Comparison of ENCODE assay signal across 11 cellular contexts in the genomic region with DNA sequence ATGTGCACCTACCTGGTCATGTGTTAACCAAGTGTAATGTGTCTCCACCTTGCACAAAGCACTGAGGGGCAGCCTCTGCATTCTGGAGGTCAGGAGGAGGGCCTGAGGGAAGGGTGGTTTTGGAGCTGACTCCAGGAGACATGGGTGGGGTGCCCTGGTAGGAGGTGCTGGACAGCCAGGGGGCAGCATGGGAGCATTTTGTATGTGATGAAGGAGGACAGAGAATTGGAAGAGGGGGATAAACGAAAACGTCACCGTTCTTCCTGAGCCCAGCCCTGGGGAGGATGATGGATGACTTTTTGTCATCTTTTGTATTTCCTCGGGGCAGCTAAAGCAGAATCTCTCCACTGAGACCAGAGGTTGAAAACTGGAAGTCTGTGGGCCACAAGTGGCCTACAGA.
A peak's percentile ranks its signal among the peaks of the same experiment; 100 is the strongest.
DNase-seq lines count a peak whose midpoint lies in the region; ATAC-seq and TF ChIP-seq lines count a peak whose summit lies in the region.
"Had no signal": no experiment of that assay in that cellular context is flagged by ENCODE, and none has a peak within 500 bp of the region (broad histone marks: within the 10 kb centered on the region; RNA-seq: fewer than 3 reads in every experiment).

No MANE protein-coding gene starts in this region.

- no peaks in the 10 kb centered on the region for H3K9me3 Mint-ChIP-seq in activated T-helper 1 cell treated with anti-CD3 and anti-CD28 coated beads, Interleukin-12 subunit alpha, Interleukin-12 subunit beta, Interleukin-2, Interleukin-4 antibody, amounts not matched to agents 30 ng/mL and 10 ng/mL and 1 ng/mL, durations not matched to agents 14 hours and 24 hours and 36 hours
- H3K9me3 Mint-ChIP-seq: stimulated activated effector memory CD8-positive, alpha-beta T cell treated with anti-CD3 and anti-CD28 coated beads, Interleukin-12 subunit alpha, Interleukin-12 subunit beta, amount 100 ng/mL, for 72 hours had no signal

- peak; percentile 10 for DNase-seq in Caki2 (ENCODE audit: low read depth)
- peak; percentile 37 for DNase-seq in HuH-7 (ENCODE audit: low spot score)
- DNase-seq in colonic mucosa = peak; percentile 42
- DNase-seq in mesendoderm = peak; percentile 64
- no peak for DNase-seq in activated T-helper 1 cell treated with anti-CD3 and anti-CD28 coated beads, Interleukin-12 subunit alpha, Interleukin-12 subunit beta, Interleukin-2, Interleukin-4 antibody, amounts not matched to agents 30 ng/mL and 10 ng/mL and 1 ng/mL, durations not matched to agents 14 hours and 24 hours and 36 hours (ENCODE audit: low spot score)
- DNase-seq in activated gamma-delta T cell (lab: John Stamatoyannopoulos, UW) = no peak
- DNase-seq: activated T-cell treated with anti-CD3 and anti-CD28 coated beads, Interleukin-2, amount 50 U/mL, for 48 hours had no signal

- H3K36me3 ChIP-seq in colonic mucosa (no peaks in the 10 kb centered on the region), mesendoderm (ENCODE audit: control insufficient read depth, insufficient read depth, low read length) (no peaks in the 10 kb centered on the region)
- H3K36me3 ChIP-seq: prostate gland had no signal

- TF ChIP-seq CTCF in colonic mucosa (IDR thresholded peaks at IDR 0.05) = peak; percentile 15

- H3K9me3 ChIP-seq in colonic mucosa = no peaks in the 10 kb centered on the region
- H3K9me3 ChIP-seq: prostate gland had no signal

- no peak overlapping the region for H3K18ac ChIP-seq in mesendoderm (ENCODE audit: low read length)

- H3K79me2 ChIP-seq in mesendoderm (ENCODE audit: control insufficient read depth, insufficient read depth, low read length) = no peaks in the 10 kb centered on the region

- no peak overlapping the region for H3K27ac Mint-ChIP-seq in activated T-helper 1 cell treated with anti-CD3 and anti-CD28 coated beads, Interleukin-12 subunit alpha, Interleukin-12 subunit beta, Interleukin-2, Interleukin-4 antibody, amounts not matched to agents 30 ng/mL and 10 ng/mL and 1 ng/mL, durations not matched to agents 14 hours and 24 hours and 36 hours
- H3K27ac Mint-ChIP-seq: stimulated activated effector memory CD8-positive, alpha-beta T cell treated with anti-CD3 and anti-CD28 coated beads, Interleukin-12 subunit alpha, Interleukin-12 subunit beta, amount 100 ng/mL, for 72 hours had no signal

- H2BK5ac ChIP-seq in mesendoderm (ENCODE audit: low read length) = no peak overlapping the region

- in situ Hi-C loops in Caki2 (cut with HindIII; ENCODE audit: low pct_unique_long_range_greater_than_20kb, low sequenced_read_pairs) = no loop called here

- H3K4me1 ChIP-seq in colonic mucosa (no peaks in the 10 kb centered on the region), mesendoderm (ENCODE audit: control insufficient read depth, low read depth, low read length) (no peaks in the 10 kb centered on the region)
- H3K4me1 ChIP-seq: prostate gland had no signal

- H3K4me3 ChIP-seq in colonic mucosa = no peak overlapping the region
- no peak overlapping the region for H3K4me3 ChIP-seq in mesendoderm (ENCODE audit: low read length)
- H3K4me3 ChIP-seq: prostate gland had no signal

- H3K23ac ChIP-seq in mesendoderm (ENCODE audit: low read length) = no peak overlapping the region

- no peak overlapping the region for H2AK5ac ChIP-seq in mesendoderm (ENCODE audit: low read length)

- H3K4me3 Mint-ChIP-seq in activated T-helper 1 cell treated with anti-CD3 and anti-CD28 coated beads, Interleukin-12 subunit alpha, Interleukin-12 subunit beta, Interleukin-2, Interleukin-4 antibody, amounts not matched to agents 30 ng/mL and 10 ng/mL and 1 ng/mL, durations not matched to agents 14 hours and 24 hours and 36 hours = no peak overlapping the region
- H3K4me3 Mint-ChIP-seq: stimulated activated effector memory CD8-positive, alpha-beta T cell treated with anti-CD3 and anti-CD28 coated beads, Interleukin-12 subunit alpha, Interleukin-12 subunit beta, amount 100 ng/mL, for 72 hours had no signal

- no peak overlapping the region for H2BK120ac ChIP-seq in mesendoderm (ENCODE audit: low read depth, low read length)

- H3K9ac ChIP-seq in colonic mucosa (ENCODE audit: low read depth in 2 of 2, low read length in 2 of 2) = no peak overlapping the region
- H3K9ac ChIP-seq in mesendoderm (ENCODE audit: low read length) = no peak overlapping the region

- H3K27ac ChIP-seq in colonic mucosa (no peak overlapping the region), mesendoderm (ENCODE audit: low read depth, low read length) (no peak overlapping the region)
- H3K27ac ChIP-seq: prostate gland had no signal

- no peak overlapping the region for H4K8ac ChIP-seq in mesendoderm (ENCODE audit: low read depth, low read length)

- no peak overlapping the region for H4K5ac ChIP-seq in mesendoderm (ENCODE audit: low read length)

- H2BK15ac ChIP-seq in mesendoderm (replicated peaks; ENCODE audit: low read depth) = no peak overlapping the region

- no peak overlapping the region for H3K4me2 ChIP-seq in mesendoderm (ENCODE audit: low read length)

- H3K79me1 ChIP-seq in mesendoderm (ENCODE audit: low read length) = no peaks in the 10 kb centered on the region

- H3K4ac ChIP-seq in mesendoderm (ENCODE audit: low read depth, low read length) = no peak overlapping the region

- H3K36me3 Mint-ChIP-seq in activated T-helper 1 cell treated with anti-CD3 and anti-CD28 coated beads, Interleukin-12 subunit alpha, Interleukin-12 subunit beta, Interleukin-2, Interleukin-4 antibody, amounts not matched to agents 30 ng/mL and 10 ng/mL and 1 ng/mL, durations not matched to agents 14 hours and 24 hours and 36 hours (ENCODE audit: low read depth) = no peaks in the 10 kb centered on the region

- ATAC-seq in HG02870 (IDR thresholded peaks at IDR 0.05; ENCODE audit: unreplicated experiment) (no peak), GM21367 (IDR thresholded peaks at IDR 0.05; ENCODE audit: unreplicated experiment) (no peak)
- ATAC-seq: stimulated activated effector memory CD8-positive, alpha-beta T cell treated with anti-CD3 and anti-CD28 coated beads, Interleukin-12 subunit alpha, Interleukin-12 subunit beta, amount 100 ng/mL, for 72 hours had no signal

- H3K27me3 Mint-ChIP-seq in activated T-helper 1 cell treated with anti-CD3 and anti-CD28 coated beads, Interleukin-12 subunit alpha, Interleukin-12 subunit beta, Interleukin-2, Interleukin-4 antibody, amounts not matched to agents 30 ng/mL and 10 ng/mL and 1 ng/mL, durations not matched to agents 14 hours and 24 hours and 36 hours (ENCODE audit: insufficient read depth) = no peaks in the 10 kb centered on the region

- no CpG with 5 or more reads among the region's 4 CpGs for WGBS in mesendoderm (ENCODE audit: extremely low coverage, insufficient coverage, low lambda C conversion rate)

- H3K27me3 ChIP-seq in colonic mucosa = no peaks in the 10 kb centered on the region
- H3K27me3 ChIP-seq in mesendoderm (ENCODE audit: insufficient read depth, low read length, poor library complexity) = no peaks in the 10 kb centered on the region

- no peak overlapping the region for H3K56ac ChIP-seq in mesendoderm (ENCODE audit: low read length)

- H3K4me1 Mint-ChIP-seq in activated T-helper 1 cell treated with anti-CD3 and anti-CD28 coated beads, Interleukin-12 subunit alpha, Interleukin-12 subunit beta, Interleukin-2, Interleukin-4 antibody, amounts not matched to agents 30 ng/mL and 10 ng/mL and 1 ng/mL, durations not matched to agents 14 hours and 24 hours and 36 hours (ENCODE audit: low read depth) = no peaks in the 10 kb centered on the region
- H3K4me1 Mint-ChIP-seq: stimulated activated effector memory CD8-positive, alpha-beta T cell treated with anti-CD3 and anti-CD28 coated beads, Interleukin-12 subunit alpha, Interleukin-12 subunit beta, amount 100 ng/mL, for 72 hours had no signal

- intact Hi-C loops in colonic mucosa (cut with DNase I) = no loop called here
- intact Hi-C loops in activated T-helper 1 cell treated with anti-CD3 and anti-CD28 coated beads, Interleukin-12 subunit alpha, Interleukin-12 subunit beta, Interleukin-2, Interleukin-4 antibody, amounts not matched to agents 30 ng/mL and 10 ng/mL and 1 ng/mL, durations not matched to agents 14 hours and 24 hours and 36 hours (cut with micrococcal nuclease) = no loop called here

Comparison
In these comparisons a context has a peak if more than half of its experiments do, and no peak if none do; other contexts are left out.
1. DNase-seq: peak in Caki2 (single experiment), HuH-7 (single experiment), colonic mucosa (single experiment) and mesendoderm (single experiment); none in activated T-helper 1 cell treated with anti-CD3 and anti-CD28 coated beads, Interleukin-12 subunit alpha, Interleukin-12 subunit beta, Interleukin-2, Interleukin-4 antibody, amounts not matched to agents 30 ng/mL and 10 ng/mL and 1 ng/mL, durations not matched to agents 14 hours and 24 hours and 36 hours (single experiment) and activated gamma-delta T cell (single experiment).